10 cellular contexts compared by ENCODE assay signal in the genomic region with DNA sequence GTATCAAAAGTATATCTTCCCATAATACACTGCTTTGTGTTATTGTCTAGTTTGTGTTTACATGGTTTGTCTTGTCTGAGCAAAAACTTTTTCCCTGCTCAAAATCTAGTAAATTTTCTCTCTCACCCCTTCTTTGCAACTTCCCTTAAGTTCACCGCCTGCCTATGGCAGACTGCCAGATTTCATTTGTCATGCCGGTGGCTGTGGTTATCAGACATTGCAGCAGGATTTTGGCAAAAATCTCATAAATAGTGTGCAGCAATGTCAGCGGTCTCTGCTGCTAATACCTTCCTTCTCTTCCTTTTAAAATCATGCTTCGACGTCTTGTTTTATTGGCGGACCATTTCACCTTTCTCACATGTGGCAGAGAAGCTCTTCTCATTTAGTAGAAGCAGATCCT. TPM values are rescaled to one million over a fixed set of nuclear protein-coding genes. Genes with fewer than 3 reads are reported as not detected.
DNase-seq lines count a peak whose midpoint lies in the region; ATAC-seq and TF ChIP-seq lines count a peak whose summit lies in the region.
"Had no signal": no experiment of that assay in that cellular context is flagged by ENCODE, and none has a peak within 500 bp of the region (broad histone marks: within the 10 kb centered on the region; RNA-seq: fewer than 3 reads in every experiment).

No MANE protein-coding gene starts in this region.

- H3K4me3 ChIP-seq in SJSA1 (no peak overlapping the region), testis (no peak overlapping the region)

- no peaks in the 10 kb centered on the region for H3K9me3 ChIP-seq in SJSA1 (replicated peaks)
- no peaks in the 10 kb centered on the region for H3K9me3 ChIP-seq in testis

- H3K27ac ChIP-seq in SJSA1 (no peak overlapping the region), testis (no peak overlapping the region)
- H3K27ac ChIP-seq: C4-2B, KMS-11 had no signal

- intact Hi-C loops in activated CD4-positive, alpha-beta T cell treated with anti-CD3 and anti-CD28 coated beads, Interleukin-2, amount 10 ng/mL, durations not matched to agents 24 days and 14 days (cut with micrococcal nuclease): no loop called here
- intact Hi-C loops in testis (cut with DNase I; ENCODE audit: low total_unique reads): no loop called here

- peaks cover 2% of the 10 kb centered on the region for H3K4me1 Mint-ChIP-seq in activated CD4-positive, alpha-beta T cell treated with anti-CD3 and anti-CD28 coated beads, Interleukin-2, amount 10 ng/mL, durations not matched to agents 24 days and 14 days

- H3K27me3 ChIP-seq in SJSA1 (replicated peaks): no peaks in the 10 kb centered on the region
- no peaks in the 10 kb centered on the region for H3K27me3 ChIP-seq in testis

- TF ChIP-seq POLR2A in testis (IDR thresholded peaks at IDR 0.05): no peak

- peaks cover 34% of the 10 kb centered on the region for H3K27me3 Mint-ChIP-seq in activated CD4-positive, alpha-beta T cell treated with anti-CD3 and anti-CD28 coated beads, Interleukin-2, amount 10 ng/mL, durations not matched to agents 24 days and 14 days

- H3K4me3 Mint-ChIP-seq in activated CD4-positive, alpha-beta T cell treated with anti-CD3 and anti-CD28 coated beads, Interleukin-2, amount 10 ng/mL, durations not matched to agents 24 days and 14 days: no peak overlapping the region

- 22 to 38% methylated on average over 6 of the region's 6 CpGs for WGBS in testis, 2 donors

- ATAC-seq in GM19395 (IDR thresholded peaks at IDR 0.05; ENCODE audit: unreplicated experiment) (no peak), HG03139 (IDR thresholded peaks at IDR 0.05; ENCODE audit: unreplicated experiment) (no peak)

- no peaks in the 10 kb centered on the region for H3K36me3 Mint-ChIP-seq in activated CD4-positive, alpha-beta T cell treated with anti-CD3 and anti-CD28 coated beads, Interleukin-2, amount 10 ng/mL, durations not matched to agents 24 days and 14 days (ENCODE audit: low read depth)

- H3K36me3 ChIP-seq in SJSA1 (no peaks in the 10 kb centered on the region), testis (ENCODE audit: low read depth, missing control alignments) (no peaks in the 10 kb centered on the region)

- no peak for TF ChIP-seq CTCF in testis (IDR thresholded peaks at IDR 0.05)

- peak; percentile 3 to 19 for DNase-seq in activated CD4-positive, alpha-beta T cell treated with anti-CD3 and anti-CD28 coated beads, Interleukin-2, amount 50 U/mL, for 48 hours
- DNase-seq in activated CD4-positive, alpha-beta T cell treated with anti-CD3 and anti-CD28 coated beads, Interleukin-2, amount 10 ng/mL, durations not matched to agents 24 days and 14 days: no peak
- DNase-seq in SJSA1 (ENCODE audit: low read depth in 1 of 2, low spot score in 2 of 2): peak; percentile 69 to 83
- DNase-seq in glomerular endothelial cell (ENCODE audit: extremely low read depth, low read depth, low spot score): peak; percentile 31
- DNase-seq in testis: peak; percentile 56
- DNase-seq in NCI-H524 treated with DMSO at 0.1 percent for 48 hours (lab: John Stamatoyannopoulos, UW): no peak

- H3K27ac Mint-ChIP-seq in activated CD4-positive, alpha-beta T cell treated with anti-CD3 and anti-CD28 coated beads, Interleukin-2, amount 10 ng/mL, durations not matched to agents 24 days and 14 days: no peak overlapping the region

- peaks cover 13% of the 10 kb centered on the region for H3K4me1 ChIP-seq in SJSA1 (replicated peaks)
- H3K4me1 ChIP-seq in testis: no peaks in the 10 kb centered on the region

- no peaks in the 10 kb centered on the region for H3K9me3 Mint-ChIP-seq in activated CD4-positive, alpha-beta T cell treated with anti-CD3 and anti-CD28 coated beads, Interleukin-2, amount 10 ng/mL, durations not matched to agents 24 days and 14 days

RNA-seq across cellular contexts. Expression of gene TMEM178A, which starts 45.6 kb away (rescaled TPM):
- total RNA-seq in activated CD4-positive, alpha-beta T cell treated with anti-CD3 and anti-CD28 coated beads, Interleukin-2, amount 10 ng/mL, durations not matched to agents 24 days and 14 days: 0.14 TPM in 1 of 2 replicates, not detected in the other
- 0.13 and 0.41 TPM in 2 replicates for total RNA-seq in SJSA1 (2014; rRNA removed; shearing (Covaris generic))
- total RNA-seq in glomerular endothelial cell (0.68 and 1.9 TPM in 2 replicates), testis (1 to 10 TPM; 3.4 to 5.7 TPM)
- 1.9 TPM for polyA plus RNA-seq in testis (ENCODE audit: insufficient read depth, low read depth, low replicate concordance)

Comparison
In these comparisons a context has a peak if more than half of its experiments do, and no peak if none do; other contexts are left out.
1. DNase-seq: peak in activated CD4-positive, alpha-beta T cell treated with anti-CD3 and anti-CD28 coated beads, Interleukin-2, amount 50 U/mL, for 48 hours (2 of 2), SJSA1 (2 of 2), glomerular endothelial cell (single experiment) and testis (single experiment); none in activated CD4-positive, alpha-beta T cell treated with anti-CD3 and anti-CD28 coated beads, Interleukin-2, amount 10 ng/mL, durations not matched to agents 24 days and 14 days (single experiment) and NCI-H524 treated with DMSO at 0.1 percent for 48 hours (single experiment).